7 cellular contexts compared by ENCODE assay signal in genomic region chr3:51941798-51942602, GRCh38. TPM values are rescaled to one million over a fixed set of nuclear protein-coding genes. Genes with fewer than 3 reads are reported as not detected.
DNase-seq lines count a peak whose midpoint lies in the region; ATAC-seq and TF ChIP-seq lines count a peak whose summit lies in the region.

PARP3 (plus strand) TSS chr3:51942363; CDS start chr3:51943356, 993 bp downstream.
A gene with protein sequence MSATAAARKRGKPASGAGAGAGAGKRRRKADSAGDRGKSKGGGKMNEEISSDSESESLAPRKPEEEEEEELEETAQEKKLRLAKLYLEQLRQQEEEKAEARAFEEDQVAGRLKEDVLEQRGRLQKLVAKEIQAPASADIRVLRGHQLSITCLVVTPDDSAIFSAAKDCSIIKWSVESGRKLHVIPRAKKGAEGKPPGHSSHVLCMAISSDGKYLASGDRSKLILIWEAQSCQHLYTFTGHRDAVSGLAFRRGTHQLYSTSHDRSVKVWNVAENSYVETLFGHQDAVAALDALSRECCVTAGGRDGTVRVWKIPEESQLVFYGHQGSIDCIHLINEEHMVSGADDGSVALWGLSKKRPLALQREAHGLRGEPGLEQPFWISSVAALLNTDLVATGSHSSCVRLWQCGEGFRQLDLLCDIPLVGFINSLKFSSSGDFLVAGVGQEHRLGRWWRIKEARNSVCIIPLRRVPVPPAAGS (minus strand): TSS chr3:51941904. CDS start chr3:51941867, 37 bp downstream.

- peak within 1 kb of the TSS; percentile 73 for H3K4me3 ChIP-seq in astrocyte of the cerebellum (ENCODE audit: low read depth, low read length)

- peak; percentile 99 for TF ChIP-seq CTCF in astrocyte of the cerebellum (IDR thresholded peaks at IDR 0.05; ENCODE audit: low read depth, low read length, missing control alignments)

- DNase-seq in NCI-H1930 (lab: John Stamatoyannopoulos, UW) (peak; percentile 97 to 98), T-helper 22 cell (ENCODE audit: low read depth) (peak; percentile 100), astrocyte of the cerebellum (ENCODE audit: low read depth) (peak; percentile 99), hepatic stellate cell (ENCODE audit: low spot score) (peak; percentile 100), renal cortical epithelial cell (ENCODE audit: low read depth) (peak; percentile 99)

- ATAC-seq in GM18499 (IDR thresholded peaks at IDR 0.05; ENCODE audit: insufficient read depth, unreplicated experiment) (peak; percentile 94), HG02970 (IDR thresholded peaks at IDR 0.05; ENCODE audit: low FRiP score, unreplicated experiment) (peak; percentile 94)

- in situ Hi-C loops in astrocyte of the cerebellum (cut with HindIII; ENCODE audit: low sequenced_read_pairs) = no loop called here

RNA-seq across cellular contexts. Expression of gene PARP3, which starts in this region (rescaled TPM):
- total RNA-seq in renal cortical epithelial cell = 49.8 and 58.4 TPM in 2 replicates

RNA-seq across cellular contexts. Expression of the second gene that starts in this region (rescaled TPM):
- total RNA-seq in renal cortical epithelial cell = 17.1 and 37.5 TPM in 2 replicates

Comparison
In these comparisons a context has a peak if more than half of its experiments do, and no peak if none do; other contexts are left out.
1. Peak in every context shown above with its lines: DNase-seq, ATAC-seq and H3K4me3 ChIP-seq.